Comparison of ENCODE assay signal across 22 cellular contexts in genomic region chr14:34926552-34926951, GRCh38. TPM values are rescaled to one million over a fixed set of nuclear protein-coding genes. Genes with fewer than 3 reads are reported as not detected.
A peak's percentile ranks its signal among the peaks of the same experiment; 100 is the strongest.
DNase-seq lines count a peak whose midpoint lies in the region; ATAC-seq and TF ChIP-seq lines count a peak whose summit lies in the region.
"Had no signal": no experiment of that assay in that cellular context is flagged by ENCODE, and none has a peak within 500 bp of the region (broad histone marks: within the 10 kb centered on the region; RNA-seq: fewer than 3 reads in every experiment).

No MANE protein-coding gene starts in this region.

- H3K27me3 ChIP-seq in neuronal stem cell (ENCODE audit: control insufficient read depth in 3 of 3, insufficient read depth in 3 of 3, low read depth in 1 of 3, low read length in 3 of 3), result no peaks in the 10 kb centered on the region
- H3K27me3 ChIP-seq: MG63, tibial nerve had no signal

- no peak overlapping the region for H2BK5ac ChIP-seq in neuronal stem cell (ENCODE audit: low read length)

- intact Hi-C loops in Right ventricle myocardium inferior (cut with DNase I), result no loop called here

- CTCF ChIA-PET in activated CD8-positive, alpha-beta T cell treated with anti-CD3 and anti-CD28 coated beads, Interleukin-2, amount 10 ng/mL, durations not matched to agents 7 days and 5 days (lab: Charles Lee), result no interaction called here

- no peaks in the 10 kb centered on the region for H3K4me1 ChIP-seq in neuronal stem cell (ENCODE audit: control insufficient read depth in 2 of 2, insufficient read depth in 1 of 2, low read depth in 1 of 2, low read length in 2 of 2)
- H3K4me1 ChIP-seq: tibial nerve had no signal

- DNase-seq in ELR (ENCODE audit: low read depth) (peak; percentile 60), LHCN-M2 (ENCODE audit: low read depth) (peak; percentile 23), chondrocyte (ENCODE audit: low spot score) (no peak), Right ventricle myocardium inferior (ENCODE audit: missing footprints) (no peak), DMS79 treated with DMSO at 0.1 percent for 48 hours (lab: John Stamatoyannopoulos, UW) (no peak), neuronal stem cell (ENCODE audit: low spot score) (no peak)
- no peak for DNase-seq in naive thymus-derived CD8-positive, alpha-beta T cell
- no peak for DNase-seq in activated CD8-positive, alpha-beta T cell treated with anti-CD3 and anti-CD28 coated beads, Interleukin-2, amount 10 ng/mL, durations not matched to agents 7 days and 5 days
- DNase-seq: activated CD4-positive, alpha-beta T cell treated with anti-CD3 and anti-CD28 coated beads, Interleukin-2, amount 50 U/mL, for 48 hours; activated effector memory CD4-positive, alpha-beta T cell treated with Interleukin-2 at 50 U/mL for 16 hours; amygdala; central memory CD4-positive, alpha-beta T cell; H9; mammary epithelial cell; MG63; NCI-H1436; NCI-H524; RPMI8226; stimulated activated naive CD8-positive, alpha-beta T cell treated with anti-CD3 and anti-CD28 coated beads, Interleukin-15, amount 100 ng/mL, for 72 hours; T-helper 9 cell had no signal

- ATAC-seq in naive thymus-derived CD8-positive, alpha-beta T cell, result no peak
- no peak for ATAC-seq in Right ventricle myocardium inferior
- ATAC-seq in activated CD8-positive, alpha-beta T cell treated with anti-CD3 and anti-CD28 coated beads, Interleukin-2, amount 10 ng/mL, durations not matched to agents 7 days and 5 days, result no peak
- ATAC-seq: stimulated activated naive CD8-positive, alpha-beta T cell treated with anti-CD3 and anti-CD28 coated beads, Interleukin-15, amount 100 ng/mL, for 72 hours; WTC11 had no signal

- peak overlapping the region; percentile 69 for H3K27ac Mint-ChIP-seq in chondrocyte (ENCODE audit: unreplicated experiment)
- peak overlapping the region in 6 of 10 donors; percentile 13 to 64 (median 26) for H3K27ac Mint-ChIP-seq in naive thymus-derived CD8-positive, alpha-beta T cell
- H3K27ac Mint-ChIP-seq in activated CD8-positive, alpha-beta T cell treated with anti-CD3 and anti-CD28 coated beads, Interleukin-2, amount 10 ng/mL, durations not matched to agents 7 days and 5 days, result no peak overlapping the region
- H3K27ac Mint-ChIP-seq: H9; stimulated activated naive CD8-positive, alpha-beta T cell treated with anti-CD3 and anti-CD28 coated beads, Interleukin-15, amount 100 ng/mL, for 72 hours; WTC11 had no signal

- H2AFZ ChIP-seq in neuronal stem cell (ENCODE audit: low read length), result no peak overlapping the region

- H3K18ac ChIP-seq in neuronal stem cell (ENCODE audit: low read length), result no peak overlapping the region

- no peaks in the 10 kb centered on the region for H3K79me1 ChIP-seq in neuronal stem cell (ENCODE audit: low read depth, low read length)

- no peaks in the 10 kb centered on the region for H3K9me3 ChIP-seq in neuronal stem cell (replicated peaks in 1 of 2; ENCODE audit: control insufficient read depth in 2 of 2, insufficient read depth in 1 of 2, low read depth in 1 of 2, low read length in 2 of 2)
- H3K9me3 ChIP-seq: MG63 had no signal

- peaks cover 6% of the 10 kb centered on the region for H3K9me3 Mint-ChIP-seq in chondrocyte (ENCODE audit: low read depth)
- no peaks in the 10 kb centered on the region for H3K9me3 Mint-ChIP-seq in naive thymus-derived CD8-positive, alpha-beta T cell
- H3K9me3 Mint-ChIP-seq in activated CD8-positive, alpha-beta T cell treated with anti-CD3 and anti-CD28 coated beads, Interleukin-2, amount 10 ng/mL, durations not matched to agents 7 days and 5 days (ENCODE audit: insufficient read depth), result no peaks in the 10 kb centered on the region
- H3K9me3 Mint-ChIP-seq: stimulated activated naive CD8-positive, alpha-beta T cell treated with anti-CD3 and anti-CD28 coated beads, Interleukin-15, amount 100 ng/mL, for 72 hours had no signal

- no peak overlapping the region for H3K23ac ChIP-seq in neuronal stem cell (ENCODE audit: low read depth, low read length, poor library complexity)

- no peak overlapping the region for H2BK12ac ChIP-seq in neuronal stem cell (ENCODE audit: low read length)

- no peak overlapping the region for H2AK5ac ChIP-seq in neuronal stem cell (ENCODE audit: low read depth, low read length)

- no peak overlapping the region for H2BK15ac ChIP-seq in neuronal stem cell (ENCODE audit: low read length)

- H3K14ac ChIP-seq in neuronal stem cell (ENCODE audit: low read length), result no peak overlapping the region

- POLR2A ChIA-PET in naive thymus-derived CD8-positive, alpha-beta T cell (lab: Charles Lee), result interaction anchor here (0.6 to 1.0 kb wide), 3 partner anchors 51 to 98 kb away, joined by 3 to 4 read pairs (median 3); partner anchors contain the start of gene BAZ1A
- POLR2A ChIA-PET in activated CD8-positive, alpha-beta T cell treated with anti-CD3 and anti-CD28 coated beads, Interleukin-2, amount 10 ng/mL, durations not matched to agents 7 days and 5 days (lab: Charles Lee), result no interaction called here

- H3K27me3 Mint-ChIP-seq in chondrocyte (ENCODE audit: low read depth), result no peaks in the 10 kb centered on the region
- no peaks in the 10 kb centered on the region for H3K27me3 Mint-ChIP-seq in naive thymus-derived CD8-positive, alpha-beta T cell
- no peaks in the 10 kb centered on the region for H3K27me3 Mint-ChIP-seq in activated CD8-positive, alpha-beta T cell treated with anti-CD3 and anti-CD28 coated beads, Interleukin-2, amount 10 ng/mL, durations not matched to agents 7 days and 5 days (ENCODE audit: low read depth)
- H3K27me3 Mint-ChIP-seq: stimulated activated naive CD8-positive, alpha-beta T cell treated with anti-CD3 and anti-CD28 coated beads, Interleukin-15, amount 100 ng/mL, for 72 hours had no signal

- H3K4me1 Mint-ChIP-seq in chondrocyte (ENCODE audit: low read depth), result peaks cover 10% of the 10 kb centered on the region
- H3K4me1 Mint-ChIP-seq in naive thymus-derived CD8-positive, alpha-beta T cell, result peaks cover 13 to 29% (median 27%) of the 10 kb centered on the region in 4 donors
- peaks cover 24% of the 10 kb centered on the region for H3K4me1 Mint-ChIP-seq in activated CD8-positive, alpha-beta T cell treated with anti-CD3 and anti-CD28 coated beads, Interleukin-2, amount 10 ng/mL, durations not matched to agents 7 days and 5 days (ENCODE audit: low read depth)
- H3K4me1 Mint-ChIP-seq: H9, WTC11 had no signal

- H3K4me3 Mint-ChIP-seq in chondrocyte (ENCODE audit: unreplicated experiment), result no peak overlapping the region
- H3K4me3 Mint-ChIP-seq in naive thymus-derived CD8-positive, alpha-beta T cell, result no peak overlapping the region
- H3K4me3 Mint-ChIP-seq in activated CD8-positive, alpha-beta T cell treated with anti-CD3 and anti-CD28 coated beads, Interleukin-2, amount 10 ng/mL, durations not matched to agents 7 days and 5 days, result no peak overlapping the region
- H3K4me3 Mint-ChIP-seq: H9; stimulated activated naive CD8-positive, alpha-beta T cell treated with anti-CD3 and anti-CD28 coated beads, Interleukin-15, amount 100 ng/mL, for 72 hours; WTC11 had no signal

- no peak overlapping the region for H3K9ac ChIP-seq in neuronal stem cell (ENCODE audit: low read depth, low read length, poor library complexity)

- no peak overlapping the region for H4K8ac ChIP-seq in neuronal stem cell (ENCODE audit: low read depth, low read length)

- H3K4ac ChIP-seq in neuronal stem cell (ENCODE audit: low read length), result no peak overlapping the region

- no peak overlapping the region for H4K91ac ChIP-seq in neuronal stem cell (ENCODE audit: low read depth, low read length, poor library complexity)

- H3K4me2 ChIP-seq in neuronal stem cell (ENCODE audit: insufficient read depth, low read length, poor library complexity, severe bottlenecking), result no peak overlapping the region

- peaks cover 1% of the 10 kb centered on the region for H3K36me3 Mint-ChIP-seq in chondrocyte (ENCODE audit: low read depth)
- peaks cover 0 to 7% (median 2%) of the 10 kb centered on the region in 3 donors for H3K36me3 Mint-ChIP-seq in naive thymus-derived CD8-positive, alpha-beta T cell
- peaks cover 9% of the 10 kb centered on the region for H3K36me3 Mint-ChIP-seq in activated CD8-positive, alpha-beta T cell treated with anti-CD3 and anti-CD28 coated beads, Interleukin-2, amount 10 ng/mL, durations not matched to agents 7 days and 5 days (ENCODE audit: low read depth)

- H2BK120ac ChIP-seq in neuronal stem cell (ENCODE audit: low read depth, low read length), result no peak overlapping the region

- H3K27ac ChIP-seq in neuronal stem cell (replicated peaks; ENCODE audit: low read length), result no peak overlapping the region
- H3K27ac ChIP-seq: tibial nerve had no signal

- no peak for TF ChIP-seq CTCF in chondrocyte (IDR thresholded peaks at IDR 0.05)

- H3K4me3 ChIP-seq in neuronal stem cell (ENCODE audit: low read length in 2 of 2), result no peak overlapping the region
- H3K4me3 ChIP-seq: MG63, tibial nerve had no signal

- no CpG with 5 or more reads among the region's 1 CpG for WGBS in neuronal stem cell (ENCODE audit: extremely low coverage in 2 of 2, insufficient read length in 2 of 2, insufficient replicate concordance in 1 of 2), 2 donors

- peaks cover 0 to 2% of the 10 kb centered on the region in 2 donors for H3K36me3 ChIP-seq in neuronal stem cell (replicated peaks in 1 of 2; ENCODE audit: control insufficient read depth in 2 of 2, insufficient read depth in 2 of 2, low read length in 2 of 2)
- H3K36me3 ChIP-seq: MG63 had no signal

RNA-seq across cellular contexts. Expression of gene BAZ1A, which starts 51.4 kb away (rescaled TPM):
- total RNA-seq in LHCN-M2 (2014; rRNA removed), result 39.4 and 49.1 TPM in 2 replicates
- polyA plus RNA-seq in LHCN-M2 (2012), result 7.6 TPM
- total RNA-seq in chondrocyte, result 22.5 to 27.0 TPM (median 25.0 TPM) in 3 replicates
- total RNA-seq in naive thymus-derived CD8-positive, alpha-beta T cell, result 10 to 100 TPM; 44.5 to 47.5 TPM
- polyA plus RNA-seq in naive thymus-derived CD8-positive, alpha-beta T cell, result 10 to 100 TPM in 1 of 3 donors, 1 to 10 TPM in 2; 8.5 to 10.7 (median 9.1) TPM
- total RNA-seq in Right ventricle myocardium inferior, result 5.6 TPM
- polyA plus RNA-seq in neuronal stem cell (2013, experiment 1 of 2), result 35.9 TPM
- polyA plus RNA-seq in neuronal stem cell (2013, experiment 2 of 2), result 36.3 TPM
- 10 to 100 TPM; 52.7 to 54.2 TPM for total RNA-seq in activated CD8-positive, alpha-beta T cell treated with anti-CD3 and anti-CD28 coated beads, Interleukin-2, amount 10 ng/mL, durations not matched to agents 7 days and 5 days

RNA-seq across cellular contexts. Expression of gene SRP54, which starts 56.2 kb away (rescaled TPM):
- total RNA-seq in LHCN-M2 (2014; rRNA removed) (75.8 and 81.1 TPM in 2 replicates), chondrocyte (54.4 to 71.3 TPM (median 56.2 TPM) in 3 replicates), Right ventricle myocardium inferior (29.6 TPM)
- 35.2 TPM for polyA plus RNA-seq in LHCN-M2 (2012)
- 10 to 100 TPM; 55.0 to 60.7 TPM for total RNA-seq in naive thymus-derived CD8-positive, alpha-beta T cell
- 10 to 100 TPM; 18.3 to 32.2 (median 30.6) TPM for polyA plus RNA-seq in naive thymus-derived CD8-positive, alpha-beta T cell
- polyA plus RNA-seq in neuronal stem cell (2013, experiment 1 of 2), result 49.6 TPM
- 50.2 TPM for polyA plus RNA-seq in neuronal stem cell (2013, experiment 2 of 2)
- 10 to 100 TPM; 58.6 to 61.6 TPM for total RNA-seq in activated CD8-positive, alpha-beta T cell treated with anti-CD3 and anti-CD28 coated beads, Interleukin-2, amount 10 ng/mL, durations not matched to agents 7 days and 5 days

Comparison
In these comparisons a context has a peak if more than half of its experiments do, and no peak if none do; other contexts are left out.
1. DNase-seq: peak in ELR (single experiment) and LHCN-M2 (single experiment); none in chondrocyte (single experiment), naive thymus-derived CD8-positive, alpha-beta T cell (0 of 10), Right ventricle myocardium inferior (single experiment), DMS79 treated with DMSO at 0.1 percent for 48 hours (single experiment), neuronal stem cell (single experiment) and activated CD8-positive, alpha-beta T cell treated with anti-CD3 and anti-CD28 coated beads, Interleukin-2, amount 10 ng/mL, durations not matched to agents 7 days and 5 days (single experiment).